ENCODE assay signal across 12 cellular contexts in the genomic region with DNA sequence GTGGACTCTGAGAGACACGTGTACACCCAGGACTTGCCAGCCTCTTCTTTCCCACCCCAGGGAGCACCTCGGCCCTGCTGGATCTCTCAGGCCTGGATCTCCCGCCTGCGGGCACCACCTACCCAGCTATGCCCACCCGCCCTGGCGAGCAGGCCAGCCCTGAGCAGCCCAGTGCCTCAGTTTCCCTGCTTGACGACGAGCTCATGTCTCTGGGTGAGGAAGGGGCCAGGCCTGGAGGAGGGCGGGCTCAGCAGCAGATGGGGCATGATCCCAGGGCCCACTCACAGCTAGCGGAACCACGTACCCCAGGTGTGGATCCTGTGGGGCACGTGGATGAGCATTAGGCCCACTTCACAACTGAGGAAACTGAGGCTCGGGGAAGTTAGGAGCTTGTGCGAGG. TPM values are rescaled to one million over a fixed set of nuclear protein-coding genes. Genes with fewer than 3 reads are reported as not detected.
DNase-seq lines count a peak whose midpoint lies in the region; ATAC-seq and TF ChIP-seq lines count a peak whose summit lies in the region.
"Had no signal": no experiment of that assay in that cellular context is flagged by ENCODE, and none has a peak within 500 bp of the region (broad histone marks: within the 10 kb centered on the region; RNA-seq: fewer than 3 reads in every experiment).

No MANE protein-coding gene starts in this region.

- no peaks in the 10 kb centered on the region for H3F3A ChIP-seq in GM23248 (ENCODE audit: insufficient read depth)

- no peaks in the 10 kb centered on the region for H3K9me3 ChIP-seq in BLaER1 treated with 17β-estradiol and CSF1 and Interleukin-3, amounts not matched to agents 10 nM and 100 nM (replicated peaks in 1 of 11)
- H3K9me3 ChIP-seq in Peyer's patch = no peaks in the 10 kb centered on the region
- H3K9me3 ChIP-seq in esophagus muscularis mucosa = no peaks in the 10 kb centered on the region
- no peaks in the 10 kb centered on the region for H3K9me3 ChIP-seq in skeletal muscle tissue (ENCODE audit: control insufficient read depth in 3 of 3, low read length in 3 of 3)
- H3K9me3 ChIP-seq in GM23248 (ENCODE audit: low read depth) = no peaks in the 10 kb centered on the region
- H3K9me3 ChIP-seq: HAP-1 had no signal

- H3K9me2 ChIP-seq in GM23248 (ENCODE audit: insufficient read depth) = no peaks in the 10 kb centered on the region

- 100% methylated on average over 1 of the region's 14 CpGs for WGBS in esophagus muscularis mucosa
- WGBS in GM23248 (ENCODE audit: low coverage in 1 of 2, low lambda C conversion rate in 2 of 2, missing lambda C conversion rate in 2 of 2), 2 experiments = 86 to 93% methylated on average over 14 of the region's 14 CpGs

- no peak for TF ChIP-seq EP300 in esophagus muscularis mucosa (IDR thresholded peaks at IDR 0.05)

- no peaks in the 10 kb centered on the region for H3K79me2 ChIP-seq in GM23248 (ENCODE audit: insufficient read depth)

- TF ChIP-seq CTCF in Peyer's patch (IDR thresholded peaks at IDR 0.05) (no peak), esophagus muscularis mucosa (IDR thresholded peaks at IDR 0.05) (no peak)

- DNase-seq in Peyer's patch (no peak), esophagus muscularis mucosa (ENCODE audit: extremely low spot score) (no peak), NOMO-1 treated with DMSO at 0.1 percent for 48 hours (lab: John Stamatoyannopoulos, UW; ENCODE audit: unreplicated experiment) (no peak), hypothalamus (lab: John Stamatoyannopoulos, UW) (no peak), GM23248 (no peak)
- DNase-seq: NCI-H1930, PC-9 had no signal

- peak overlapping the region in 7 of 10 experiments; percentile 5 to 45 (median 34); a peak in 9 of 20 replicates for H3K4me3 ChIP-seq in BLaER1 treated with 17β-estradiol and CSF1 and Interleukin-3, amounts not matched to agents 10 nM and 100 nM
- H3K4me3 ChIP-seq in Peyer's patch (no peak overlapping the region), esophagus muscularis mucosa (no peak overlapping the region), skeletal muscle tissue (ENCODE audit: low read length in 3 of 3) (no peak overlapping the region), GM23248 (no peak overlapping the region)
- H3K4me3 ChIP-seq: HAP-1, PC-9 had no signal

- in situ Hi-C loops in GM23248 (cut with MboI) = loop anchor here (10.0 kb wide), 1 partner anchor 169 kb away; no protein-coding TSS in a partner anchor

- H4K20me1 ChIP-seq in BLaER1 treated with 17β-estradiol and CSF1 and Interleukin-3, amounts not matched to agents 10 nM and 100 nM = peaks cover 0 to 11% (median 0%) of the 10 kb centered on the region in 11 experiments; a peak in 4 of 22 replicates
- no peaks in the 10 kb centered on the region for H4K20me1 ChIP-seq in GM23248 (ENCODE audit: insufficient read depth)

- ATAC-seq in GM18519 (IDR thresholded peaks at IDR 0.05; ENCODE audit: low FRiP score, unreplicated experiment) = no peak

- H3K9ac ChIP-seq in BLaER1 treated with 17β-estradiol and CSF1 and Interleukin-3, amounts not matched to agents 10 nM and 100 nM = peak overlapping the region; percentile 62 to 88 (median 72)
- H3K9ac ChIP-seq in skeletal muscle tissue (ENCODE audit: low read depth in 1 of 3, low read length in 3 of 3) (peak overlapping the region in 1 of 3 donors; percentile 68), GM23248 (no peak overlapping the region)

- peak overlapping the region; percentile 74 to 94 (median 81) for H3K27ac ChIP-seq in BLaER1 treated with 17β-estradiol and CSF1 and Interleukin-3, amounts not matched to agents 10 nM and 100 nM
- H3K27ac ChIP-seq in Peyer's patch (peak overlapping the region; percentile 33 to 80 (median 62)), esophagus muscularis mucosa (replicated peaks in 1 of 4) (peak overlapping the region; percentile 69 to 80 (median 77)), skeletal muscle tissue (ENCODE audit: low read depth, low read length) (peak overlapping the region; percentile 47), GM23248 (no peak overlapping the region)
- H3K27ac ChIP-seq: PC-9 had no signal

- H3K27me3 ChIP-seq in BLaER1 treated with 17β-estradiol and CSF1 and Interleukin-3, amounts not matched to agents 10 nM and 100 nM = no peaks in the 10 kb centered on the region
- H3K27me3 ChIP-seq in Peyer's patch (no peaks in the 10 kb centered on the region), esophagus muscularis mucosa (no peaks in the 10 kb centered on the region), skeletal muscle tissue (ENCODE audit: control insufficient read depth in 3 of 3, insufficient read depth in 3 of 3, low read length in 3 of 3) (no peaks in the 10 kb centered on the region), GM23248 (replicated peaks; ENCODE audit: insufficient read depth) (no peaks in the 10 kb centered on the region)

- H3K4me2 ChIP-seq in BLaER1 treated with 17β-estradiol and CSF1 and Interleukin-3, amounts not matched to agents 10 nM and 100 nM = peak overlapping the region; percentile 87 to 99 (median 95)
- H3K4me2 ChIP-seq in GM23248 (ENCODE audit: unreplicated experiment) = no peak overlapping the region
- H3K4me2 ChIP-seq: PC-9 had no signal

- intact Hi-C loops in esophagus muscularis mucosa (cut with DNase I) = loop anchor here (10.0 kb wide), 1 partner anchor 59 kb away; the partner anchor contains the start of gene NOL12

- H3K36me3 ChIP-seq in BLaER1 treated with 17β-estradiol and CSF1 and Interleukin-3, amounts not matched to agents 10 nM and 100 nM = peaks cover 24 to 69% (median 50%) of the 10 kb centered on the region in 11 experiments
- H3K36me3 ChIP-seq in Peyer's patch (peaks cover 0 to 64% (median 0%) of the 10 kb centered on the region in 3 donors), esophagus muscularis mucosa (peaks cover 0 to 85% (median 65%) of the 10 kb centered on the region in 4 donors), skeletal muscle tissue (ENCODE audit: control insufficient read depth in 3 of 3, insufficient read depth in 3 of 3, low read length in 3 of 3) (peaks cover 28 to 40% (median 33%) of the 10 kb centered on the region in 3 donors), GM23248 (ENCODE audit: low read depth) (no peaks in the 10 kb centered on the region)

- peaks cover 77 to 80% (median 79%) of the 10 kb centered on the region in 10 experiments for H3K4me1 ChIP-seq in BLaER1 treated with 17β-estradiol and CSF1 and Interleukin-3, amounts not matched to agents 10 nM and 100 nM
- peaks cover 3 to 41% (median 33%) of the 10 kb centered on the region in 4 donors for H3K4me1 ChIP-seq in Peyer's patch
- peaks cover 25 to 47% (median 36%) of the 10 kb centered on the region in 4 donors for H3K4me1 ChIP-seq in esophagus muscularis mucosa
- H3K4me1 ChIP-seq in skeletal muscle tissue (ENCODE audit: control insufficient read depth in 3 of 3, insufficient read depth in 3 of 3, low read length in 3 of 3) = peaks cover 25 to 32% (median 30%) of the 10 kb centered on the region in 3 donors
- no peaks in the 10 kb centered on the region for H3K4me1 ChIP-seq in GM23248 (ENCODE audit: insufficient read depth)
- H3K4me1 ChIP-seq: HAP-1 had no signal

- no peak overlapping the region for H2AFZ ChIP-seq in GM23248
- H2AFZ ChIP-seq: PC-9 had no signal

- no peak for TF ChIP-seq POLR2A in Peyer's patch (IDR thresholded peaks at IDR 0.05)
- no peak for TF ChIP-seq POLR2A in esophagus muscularis mucosa (IDR thresholded peaks at IDR 0.05; ENCODE audit: low read depth)

RNA-seq across cellular contexts. Expression of gene SH3BP1, which starts 13.7 kb away (rescaled TPM):
- 100 to 1,000 TPM in 1 of 4 donors, 10 to 100 TPM in 3; 55.0 to 135 (median 71.8) TPM for total RNA-seq in Peyer's patch
- total RNA-seq in esophagus muscularis mucosa = 1 to 10 TPM; 1.5 to 7.5 (median 4.3) TPM
- 9.9 TPM for total RNA-seq in skeletal muscle tissue
- 2.4 and 9.9 TPM in 2 replicates for total RNA-seq in GM23248 (2014; rRNA removed; shearing (Covaris generic))
- polyA plus RNA-seq in GM23248 (2016; fragmentation: Nextera tagmentation; extraction: Ambion mirVana) = 0.81 and 0.89 TPM in 2 replicates

RNA-seq across cellular contexts. Expression of gene GGA1, which starts 17.1 kb away (rescaled TPM):
- total RNA-seq in Peyer's patch (100 to 1,000 TPM in 3 of 4 donors, 10 to 100 TPM in 1; 67.1 to 189 (median 117) TPM), esophagus muscularis mucosa (10 to 100 TPM; 30.3 to 44.7 (median 40.9) TPM), skeletal muscle tissue (15.7 TPM)
- 29.7 and 36.9 TPM in 2 replicates for total RNA-seq in GM23248 (2014; rRNA removed; shearing (Covaris generic))
- 29.7 and 29.9 TPM in 2 replicates for polyA plus RNA-seq in GM23248 (2016; fragmentation: Nextera tagmentation; extraction: Ambion mirVana)

RNA-seq across cellular contexts. Expression of gene PDXP, which starts 32.8 kb away (rescaled TPM):
- total RNA-seq in Peyer's patch (100 to 1,000 TPM in 3 of 4 donors, 10 to 100 TPM in 1; 19.0 to 146 (median 111) TPM), esophagus muscularis mucosa (10 to 100 TPM in 3 of 4 donors, 1 to 10 TPM in 1; 7.3 to 28.3 (median 17.4) TPM), skeletal muscle tissue (8.9 TPM)
- 17.5 and 17.7 TPM in 2 replicates for total RNA-seq in GM23248 (2014; rRNA removed; shearing (Covaris generic))
- 1.9 and 2.1 TPM in 2 replicates for polyA plus RNA-seq in GM23248 (2016; fragmentation: Nextera tagmentation; extraction: Ambion mirVana)

RNA-seq across cellular contexts. Expression of gene LGALS2, which starts 45.9 kb away (rescaled TPM):
- total RNA-seq in Peyer's patch = 100 to 1,000 TPM in 2 of 4 donors, 10 to 100 TPM in 2; 19.8 to 190 (median 92.7) TPM
- total RNA-seq in esophagus muscularis mucosa = not detected
- total RNA-seq in skeletal muscle tissue = not detected
- total RNA-seq in GM23248 (2014; rRNA removed; shearing (Covaris generic)) = not detected in 2 replicates
- polyA plus RNA-seq in GM23248 (2016; fragmentation: Nextera tagmentation; extraction: Ambion mirVana) = 0.35 and 0.91 TPM in 2 replicates
- total RNA-seq: bronchial epithelial cell, PC-9 had no signal

RNA-seq across cellular contexts. Expression of gene LGALS1, which starts 49.7 kb away (rescaled TPM):
- total RNA-seq in Peyer's patch (100 to 1,000 TPM in 1 of 4 donors, 10 to 100 TPM in 3; 44.8 to 352 (median 73.5) TPM), esophagus muscularis mucosa (1,000 to 10,000 TPM in 3 of 4 donors, 100 to 1,000 TPM in 1; 710 to 1,112 (median 1,021) TPM), skeletal muscle tissue (3,417 TPM)
- 5,290 and 7,830 TPM in 2 replicates for total RNA-seq in GM23248 (2014; rRNA removed; shearing (Covaris generic))
- 6,727 and 6,984 TPM in 2 replicates for polyA plus RNA-seq in GM23248 (2016; fragmentation: Nextera tagmentation; extraction: Ambion mirVana)

Comparison
In these comparisons a context has a peak if more than half of its experiments do, and no peak if none do; other contexts are left out.
1. H3K4me3 ChIP-seq: peak in BLaER1 treated with 17β-estradiol and CSF1 and Interleukin-3, amounts not matched to agents 10 nM and 100 nM (7 of 10); none in Peyer's patch (0 of 4), esophagus muscularis mucosa (0 of 4), skeletal muscle tissue (0 of 3) and GM23248 (single experiment).